ENCODE assay signal across 16 cellular contexts in genomic region chrX:48715066-48715465, GRCh38. TPM values are rescaled to one million over a fixed set of nuclear protein-coding genes. Genes with fewer than 3 reads are reported as not detected.
A peak's percentile ranks its signal among the peaks of the same experiment; 100 is the strongest.
DNase-seq lines count a peak whose midpoint lies in the region; ATAC-seq and TF ChIP-seq lines count a peak whose summit lies in the region.
"Had no signal": no experiment of that assay in that cellular context is flagged by ENCODE, and none has a peak within 500 bp of the region (broad histone marks: within the 10 kb centered on the region; RNA-seq: fewer than 3 reads in every experiment).

No MANE protein-coding gene starts in this region.

- H3K4me1 Mint-ChIP-seq in activated CD8-positive, alpha-beta T cell treated with anti-CD3 and anti-CD28 coated beads for 36 hours (ENCODE audit: low read depth), result peaks cover 83% of the 10 kb centered on the region
- H3K4me1 Mint-ChIP-seq: stimulated activated memory B cell treated with anti-CD40 and anti-IgM and Interleukin-4, amounts not matched to agents 10 μg/mL and 1 μg/mL and 100 μg/mL, for 72 hours had no signal

- H3K4me3 Mint-ChIP-seq in activated CD8-positive, alpha-beta T cell treated with anti-CD3 and anti-CD28 coated beads for 36 hours, result no peak overlapping the region
- H3K4me3 Mint-ChIP-seq: CD14-positive monocyte; stimulated activated memory B cell treated with anti-CD40 and anti-IgM and Interleukin-4, amounts not matched to agents 10 μg/mL and 1 μg/mL and 100 μg/mL, for 72 hours had no signal

- peak; percentile 13 for ATAC-seq in activated CD8-positive, alpha-beta T cell treated with anti-CD3 and anti-CD28 coated beads for 36 hours
- no peak for ATAC-seq in GM18511 (IDR thresholded peaks at IDR 0.05; ENCODE audit: unreplicated experiment)
- ATAC-seq: stimulated activated memory B cell treated with anti-CD40 and anti-IgM and Interleukin-4, amounts not matched to agents 10 μg/mL and 1 μg/mL and 100 μg/mL, for 72 hours had no signal

- H3K36me3 Mint-ChIP-seq in activated CD8-positive, alpha-beta T cell treated with anti-CD3 and anti-CD28 coated beads for 36 hours (ENCODE audit: low read depth), result peaks cover 11% of the 10 kb centered on the region
- H3K36me3 Mint-ChIP-seq: CD14-positive monocyte; stimulated activated memory B cell treated with anti-CD40 and anti-IgM and Interleukin-4, amounts not matched to agents 10 μg/mL and 1 μg/mL and 100 μg/mL, for 72 hours had no signal

- peak; percentile 53 for DNase-seq in AG08395 (ENCODE audit: low spot score)
- DNase-seq in DMS 273 treated with DMSO at 0.1 percent for 48 hours (lab: John Stamatoyannopoulos, UW), result peak; percentile 30
- DNase-seq in activated CD8-positive, alpha-beta T cell treated with anti-CD3 and anti-CD28 coated beads for 36 hours, result no peak
- peak; percentile 86 for DNase-seq in fibroblast of mammary gland (ENCODE audit: low read depth)
- DNase-seq in UCSD-AML1 (lab: John Stamatoyannopoulos, UW; ENCODE audit: unreplicated experiment), result no peak
- no peak for DNase-seq in SK-N-DZ (ENCODE audit: low spot score)
- DNase-seq in dermis blood vessel endothelial cell, result no peak
- DNase-seq: H7; heart left ventricle; NCI-H1930; stimulated activated CD4-positive, alpha-beta T cell treated with anti-CD3 and anti-CD28 coated beads, Interleukin-1b, Interleukin-23, amount 100 ng/mL, for 48 hours had no signal

- POLR2A ChIA-PET in activated CD8-positive, alpha-beta T cell treated with anti-CD3 and anti-CD28 coated beads for 36 hours (lab: Charles Lee), result interaction anchor here (2.0 kb wide), 1 partner anchor 11 kb away, joined by 4 read pairs; no protein-coding TSS in a partner anchor

- intact Hi-C loops in activated CD8-positive, alpha-beta T cell treated with anti-CD3 and anti-CD28 coated beads for 36 hours (cut with micrococcal nuclease), result no loop called here

- CTCF ChIA-PET in activated CD8-positive, alpha-beta T cell treated with anti-CD3 and anti-CD28 coated beads for 36 hours (lab: Charles Lee), result no interaction called here

- H3K27me3 Mint-ChIP-seq in activated CD8-positive, alpha-beta T cell treated with anti-CD3 and anti-CD28 coated beads for 36 hours, result no peaks in the 10 kb centered on the region
- H3K27me3 Mint-ChIP-seq: stimulated activated memory B cell treated with anti-CD40 and anti-IgM and Interleukin-4, amounts not matched to agents 10 μg/mL and 1 μg/mL and 100 μg/mL, for 72 hours had no signal

- peak overlapping the region; percentile 93 for H3K27ac Mint-ChIP-seq in activated CD8-positive, alpha-beta T cell treated with anti-CD3 and anti-CD28 coated beads for 36 hours
- H3K27ac Mint-ChIP-seq: CD14-positive monocyte; stimulated activated memory B cell treated with anti-CD40 and anti-IgM and Interleukin-4, amounts not matched to agents 10 μg/mL and 1 μg/mL and 100 μg/mL, for 72 hours had no signal

- no peak for TF ChIP-seq CTCF in activated CD8-positive, alpha-beta T cell treated with anti-CD3 and anti-CD28 coated beads for 36 hours (IDR thresholded peaks at IDR 0.05)
- no peak for TF ChIP-seq CTCF in fibroblast of mammary gland (conservative IDR thresholded peaks at IDR 0.05; ENCODE audit: control insufficient read depth, insufficient read depth, low read depth, low read length)

- no peaks in the 10 kb centered on the region for H3K9me3 Mint-ChIP-seq in activated CD8-positive, alpha-beta T cell treated with anti-CD3 and anti-CD28 coated beads for 36 hours
- H3K9me3 Mint-ChIP-seq: stimulated activated memory B cell treated with anti-CD40 and anti-IgM and Interleukin-4, amounts not matched to agents 10 μg/mL and 1 μg/mL and 100 μg/mL, for 72 hours had no signal

- H3K4me3 ChIP-seq in fibroblast of mammary gland (ENCODE audit: control insufficient read depth, low read depth, low read length), result no peak overlapping the region
- H3K4me3 ChIP-seq: heart left ventricle had no signal

RNA-seq across cellular contexts. Expression of gene SUV39H1, which starts 18.5 kb away (rescaled TPM):
- total RNA-seq in activated CD8-positive, alpha-beta T cell treated with anti-CD3 and anti-CD28 coated beads for 36 hours, result 10 to 100 TPM; 26.8 to 28.4 TPM
- 13.6 and 14.9 TPM in 2 replicates for polyA plus RNA-seq in SK-N-DZ (2014; cell fraction: cytosol; rRNA removed)
- 16.3 and 17.2 TPM in 2 replicates for polyA plus RNA-seq in SK-N-DZ (2014; cell fraction: nucleus; rRNA removed)
- total RNA-seq in dermis blood vessel endothelial cell, result 4.3 and 9.8 TPM in 2 replicates

RNA-seq across cellular contexts. Expression of gene WAS, which starts 31.5 kb away (rescaled TPM):
- total RNA-seq in activated CD8-positive, alpha-beta T cell treated with anti-CD3 and anti-CD28 coated beads for 36 hours, result 10 to 100 TPM; 81.6 to 81.9 TPM
- 0.08 and 1.6 TPM in 2 replicates for polyA plus RNA-seq in SK-N-DZ (2014; cell fraction: cytosol; rRNA removed)
- polyA plus RNA-seq in SK-N-DZ (2014; cell fraction: nucleus; rRNA removed), result 0.25 and 1.0 TPM in 2 replicates
- total RNA-seq in dermis blood vessel endothelial cell, result 0.09 TPM in 1 of 2 replicates, not detected in the other

RNA-seq across cellular contexts. Expression of gene GLOD5, which starts 46.5 kb away (rescaled TPM):
- not detected for total RNA-seq in activated CD8-positive, alpha-beta T cell treated with anti-CD3 and anti-CD28 coated beads for 36 hours
- polyA plus RNA-seq in SK-N-DZ (2014; cell fraction: cytosol; rRNA removed), result not detected in 2 replicates
- not detected in 2 replicates for polyA plus RNA-seq in SK-N-DZ (2014; cell fraction: nucleus; rRNA removed)
- total RNA-seq in dermis blood vessel endothelial cell, result 0.28 TPM in 1 of 2 replicates, not detected in the other
- total RNA-seq: H7; heart left ventricle; omental fat pad; T-helper 1 cell treated with Interleukin-12 subunit alpha and Interleukin-12 subunit beta and Interleukin-4 antibody, amounts not matched to agents 30 ng/mL and 1 ng/mL, for 36 hours had no signal
- polyA plus RNA-seq: CD14-positive monocyte, heart left ventricle had no signal

Comparison
In these comparisons a context has a peak if more than half of its experiments do, and no peak if none do; other contexts are left out.
1. DNase-seq: peak in AG08395 (single experiment), DMS 273 treated with DMSO at 0.1 percent for 48 hours (single experiment) and fibroblast of mammary gland (single experiment); none in activated CD8-positive, alpha-beta T cell treated with anti-CD3 and anti-CD28 coated beads for 36 hours (single experiment), UCSD-AML1 (single experiment), SK-N-DZ (single experiment) and dermis blood vessel endothelial cell (single experiment).
2. RNA of gene WAS, which starts 31.5 kb away (total RNA-seq): 81.6 to 81.9 TPM in activated CD8-positive, alpha-beta T cell treated with anti-CD3 and anti-CD28 coated beads for 36 hours; 0.09 TPM in dermis blood vessel endothelial cell; every median in the first group is over 10 times any median in the second.